22 cellular contexts compared by ENCODE assay signal in genomic region chr4:69377562-69377961, GRCh38.
"Had no signal": no experiment of that assay in that cellular context is flagged by ENCODE, and none has a peak within 500 bp of the region (broad histone marks: within the 10 kb centered on the region; RNA-seq: fewer than 3 reads in every experiment).

No MANE protein-coding gene starts in this region.

- H3K36me3 Mint-ChIP-seq: IgD-negative memory B cell had no signal

- FAIRE-seq: RCC 7860 had no signal

- H3K27ac Mint-ChIP-seq: IgD-negative memory B cell had no signal

- H3K36me3 ChIP-seq: MG63, SJSA1 had no signal

- H3K27me3 Mint-ChIP-seq: IgD-negative memory B cell had no signal

- H3K9me3 Mint-ChIP-seq: IgD-negative memory B cell had no signal

- H3K4me1 Mint-ChIP-seq: IgD-negative memory B cell had no signal

- H3K4me1 ChIP-seq: SJSA1 had no signal

- H3K27ac ChIP-seq: SJSA1, SK-N-MC had no signal

- H3K4me3 ChIP-seq: MG63, SJSA1, SK-N-MC had no signal

- H3K4me3 Mint-ChIP-seq: IgD-negative memory B cell had no signal

- H3K9me3 ChIP-seq: MG63, SJSA1 had no signal

- DNase-seq: KBM-7, MG63, NCI-H1092, NCI-H1105 treated with DMSO at 0.1 percent for 48 hours, NCI-H1417 treated with DMSO at 0.1 percent for 48 hours, NCI-H146, NCI-H1694 treated with DMSO at 0.1 percent for 48 hours, NCI-H1930, NCI-H2081, NCI-H2107, NCI-H2227 treated with DMSO at 0.1 percent for 48 hours, NCI-H524, NCI-H526 treated with DMSO at 0.1 percent for 48 hours, NCI-H774, Right ventricle myocardium superior, RPMI8226, SIG-M5, SW 1271 had no signal

- H3K27me3 ChIP-seq: MG63, SJSA1 had no signal
